ENCODE assay signal across 10 cellular contexts in the genomic region with DNA sequence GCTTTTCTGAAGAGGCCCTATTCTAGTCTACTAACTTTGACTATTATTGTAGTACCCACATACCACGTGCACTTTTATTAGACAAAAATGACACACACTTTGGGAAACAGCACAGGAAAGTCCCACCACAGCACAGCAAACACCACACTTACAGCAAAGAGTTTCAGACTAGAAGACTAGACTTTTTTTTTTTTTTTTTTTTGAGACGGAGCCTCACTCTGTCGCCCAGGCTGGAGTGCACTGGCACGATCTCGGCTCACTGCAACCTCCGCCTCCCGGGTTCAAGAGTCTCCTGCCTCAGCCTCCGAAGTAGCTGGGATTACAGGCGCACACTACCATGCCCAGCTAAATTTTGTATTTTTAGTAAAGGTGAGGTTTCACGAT. TPM values are rescaled to one million over a fixed set of nuclear protein-coding genes. Genes with fewer than 3 reads are reported as not detected.
DNase-seq lines count a peak whose midpoint lies in the region; ATAC-seq and TF ChIP-seq lines count a peak whose summit lies in the region.
"Had no signal": no experiment of that assay in that cellular context is flagged by ENCODE, and none has a peak within 500 bp of the region (broad histone marks: within the 10 kb centered on the region; RNA-seq: fewer than 3 reads in every experiment).

No MANE protein-coding gene starts in this region.

- H3K36me3 ChIP-seq in OCI-LY1 (ENCODE audit: insufficient read depth, low read length) (peaks cover 43% of the 10 kb centered on the region), gastrocnemius medialis (no peaks in the 10 kb centered on the region), adrenal gland (replicated peaks in 1 of 2) (no peaks in the 10 kb centered on the region)

- H3K27ac ChIP-seq in OCI-LY1 (ENCODE audit: low read depth, low read length, poor library complexity, severe bottlenecking) (peak overlapping the region; percentile 32), dorsolateral prefrontal cortex (peak overlapping the region in 46 of 59 donors; percentile 1 to 79 (median 47)), gastrocnemius medialis (peak overlapping the region; percentile 48 to 98 (median 59)), adrenal gland (no peak overlapping the region)

- in situ Hi-C loops in gastrocnemius medialis (cut with MboI; ENCODE audit: low sequenced_read_pairs in 4 of 4) = no loop called here

- H3K4me1 ChIP-seq in OCI-LY1 (ENCODE audit: insufficient read depth, low read length, severe bottlenecking) (peaks cover 70% of the 10 kb centered on the region), gastrocnemius medialis (peaks cover 84 to 85% of the 10 kb centered on the region in 2 donors), adrenal gland (replicated peaks in 1 of 2) (peaks cover 59 to 93% of the 10 kb centered on the region in 2 donors)

- H3K4me2 ChIP-seq in OCI-LY1 (ENCODE audit: low read length) = peak overlapping the region; percentile 46; the same call in 1 of the 2 replicates

- TF ChIP-seq CTCF in OCI-LY1 (IDR thresholded peaks at IDR 0.05; ENCODE audit: low read length) (no peak), dorsolateral prefrontal cortex (IDR thresholded peaks at IDR 0.05 in 54 of 56, conservative IDR thresholded peaks at IDR 0.05 in 2 of 56; ENCODE audit: low read depth in 1 of 56, partially characterized antibody in 56 of 56) (no peak), gastrocnemius medialis (IDR thresholded peaks at IDR 0.05 in 4 of 5, conservative IDR thresholded peaks at IDR 0.05 in 1 of 5) (no peak), adrenal gland (IDR thresholded peaks at IDR 0.05) (no peak)

- no peak overlapping the region for H2AFZ ChIP-seq in OCI-LY1 (ENCODE audit: low read length)

- H3K9me2 ChIP-seq in OCI-LY1 (ENCODE audit: low read depth, low read length) = no peaks in the 10 kb centered on the region

- ATAC-seq in GM18517 (IDR thresholded peaks at IDR 0.05; ENCODE audit: unreplicated experiment) (peak; percentile 56), gastrocnemius medialis (no peak), GM19023 (IDR thresholded peaks at IDR 0.05; ENCODE audit: unreplicated experiment) (no peak)

- DNase-seq in dorsolateral prefrontal cortex (no peak), gastrocnemius medialis (no peak), ureter (ENCODE audit: low spot score) (no peak), adrenal gland (no peak), 8988T (no peak)
- DNase-seq: activated CD4-positive, alpha-beta T cell treated with anti-CD3 and anti-CD28 coated beads, Interleukin-2, amount 50 U/mL, for 1 hour; NCI-H526 treated with DMSO at 0.1 percent for 48 hours had no signal

- WGBS in adrenal gland, 4 donors = 65 to 70% (median 69%) methylated on average over 9 to 10 of the region's 10 CpGs

- no peaks in the 10 kb centered on the region; the same call in 1 of the 2 replicates for H3F3A ChIP-seq in OCI-LY1 (ENCODE audit: insufficient read depth, low read length)

- H3K4me3 ChIP-seq in OCI-LY1 (ENCODE audit: low read depth, low read length, poor library complexity, severe bottlenecking) (no peak overlapping the region), dorsolateral prefrontal cortex (peak overlapping the region in 5 of 59 donors; percentile 3 to 15 (median 7)), gastrocnemius medialis (no peak overlapping the region), adrenal gland (no peak overlapping the region)

- no peak overlapping the region for H3K9ac ChIP-seq in OCI-LY1 (ENCODE audit: low read length)

- H3K9me3 ChIP-seq in OCI-LY1 (ENCODE audit: low read length) (no peaks in the 10 kb centered on the region), gastrocnemius medialis (no peaks in the 10 kb centered on the region), adrenal gland (replicated peaks in 1 of 3) (no peaks in the 10 kb centered on the region)

- H4K20me1 ChIP-seq in OCI-LY1 (ENCODE audit: insufficient read depth, low read length) = peaks cover 10% of the 10 kb centered on the region; the same call in 1 of the 2 replicates

- peaks cover 98% of the 10 kb centered on the region for H3K79me2 ChIP-seq in OCI-LY1 (ENCODE audit: insufficient read depth, low read length)

- TF ChIP-seq POLR2A in gastrocnemius medialis (IDR thresholded peaks at IDR 0.05) = no peak
- TF ChIP-seq POLR2A in adrenal gland (IDR thresholded peaks at IDR 0.05) = no peak

- intact Hi-C loops in dorsolateral prefrontal cortex (cut with DNase I) (no loop called here), gastrocnemius medialis (cut with DNase I; ENCODE audit: low total_unique reads) (loop anchor here (5.0 kb wide), 1 partner anchor 67 kb away; no protein-coding TSS in a partner anchor), adrenal gland (cut with DNase I) (no loop called here)

- H3K27me3 ChIP-seq in OCI-LY1 (ENCODE audit: insufficient read depth, low read length) (no peaks in the 10 kb centered on the region), dorsolateral prefrontal cortex (no peaks in the 10 kb centered on the region), gastrocnemius medialis (no peaks in the 10 kb centered on the region), adrenal gland (no peaks in the 10 kb centered on the region)

RNA-seq across cellular contexts. Expression of gene YWHAE, which starts 20.1 kb away (rescaled TPM):
- total RNA-seq in dorsolateral prefrontal cortex (1,000 to 10,000 TPM in 9 of 120 experiments, 100 to 1,000 TPM in 111; 537 to 1,262 (median 829) TPM), gastrocnemius medialis (1,000 to 10,000 TPM in 3 of 4 donors, 100 to 1,000 TPM in 1; 915 to 1,814 (median 1,174) TPM), ureter (492 TPM), adrenal gland (100 to 1,000 TPM; 488 to 744 (median 550) TPM)
- polyA plus RNA-seq in adrenal gland = 100 to 1,000 TPM; 340 to 884 (median 511) TPM

Comparison
In these comparisons a context has a peak if more than half of its experiments do, and no peak if none do; other contexts are left out.
1. H3K27ac ChIP-seq: peak in OCI-LY1 (single experiment), dorsolateral prefrontal cortex (46 of 59) and gastrocnemius medialis (4 of 4); none in adrenal gland (0 of 5).